In genomic region chr1:206951318-206952105, GRCh38 we compare ENCODE assay signal across 18 cellular contexts. TPM values are rescaled to one million over a fixed set of nuclear protein-coding genes. Genes with fewer than 3 reads are reported as not detected.
DNase-seq lines count a peak whose midpoint lies in the region; ATAC-seq, FAIRE-seq and TF ChIP-seq lines count a peak whose summit lies in the region.
"Had no signal": no experiment of that assay in that cellular context is flagged by ENCODE, and none has a peak within 500 bp of the region (broad histone marks: within the 10 kb centered on the region; RNA-seq: fewer than 3 reads in every experiment).

No MANE protein-coding gene starts in this region.

- FAIRE-seq in GM12891 (lab: Jason Lieb, UNC) (no peak), H54 (lab: Jason Lieb, UNC) (no peak)

- no peaks in the 10 kb centered on the region for H3K36me3 ChIP-seq in muscle layer of duodenum (ENCODE audit: control insufficient read depth in 1 of 2, insufficient read depth in 2 of 2, low read length in 2 of 2)

- TF ChIP-seq CTCF in VCaP (conservative IDR thresholded peaks at IDR 0.05): no peak

- TF ChIP-seq POLR2A in GM12891 (IDR thresholded peaks at IDR 0.05; ENCODE audit: low read depth, low read length): no peak
- TF ChIP-seq POLR2A in H54 (IDR thresholded peaks at IDR 0.05; ENCODE audit: low read depth, low read length): no peak

- H3K27me3 ChIP-seq in muscle layer of duodenum (ENCODE audit: low read depth, low read length): no peaks in the 10 kb centered on the region

- H3K4me3 ChIP-seq in muscle layer of duodenum (ENCODE audit: low read depth in 1 of 2, low read length in 2 of 2): no peak overlapping the region
- H3K4me3 ChIP-seq: GM23338 had no signal

- H3K9me3 Mint-ChIP-seq in activated naive CD8-positive, alpha-beta T cell treated with anti-CD3 and anti-CD28 coated beads, Interleukin-2, amount 50 U/mL, for 24 hours: no peaks in the 10 kb centered on the region
- H3K9me3 Mint-ChIP-seq: activated naive CD4-positive, alpha-beta T cell treated with anti-CD3 and anti-CD28 coated beads, Interleukin-2, amount 50 U/mL, for 72 hours; GM23338 had no signal

- no peak for DNase-seq in GM12891 (ENCODE audit: insufficient read length, low spot score)
- DNase-seq in H54 (ENCODE audit: insufficient read length, low spot score): no peak
- DNase-seq in activated naive CD8-positive, alpha-beta T cell treated with anti-CD3 and anti-CD28 coated beads, Interleukin-2, amount 50 U/mL, for 24 hours: no peak
- no peak for DNase-seq in NCI-H226
- DNase-seq: CD4-positive, CD25-positive, alpha-beta regulatory T cell; central memory CD4-positive, alpha-beta T cell; NCI-H146; NCI-H774; right cardiac atrium; stimulated activated naive CD8-positive, alpha-beta T cell treated with anti-CD3 and anti-CD28 coated beads, Interleukin-15, amount 100 ng/mL, for 72 hours had no signal

- peaks cover 15% of the 10 kb centered on the region for H3K4me1 Mint-ChIP-seq in activated naive CD8-positive, alpha-beta T cell treated with anti-CD3 and anti-CD28 coated beads, Interleukin-2, amount 50 U/mL, for 24 hours
- H3K4me1 Mint-ChIP-seq: CD4-positive, CD25-positive, alpha-beta regulatory T cell; GM23338; WTC11 had no signal

- H3K27ac ChIP-seq in VCaP (peak overlapping the region; percentile 90), muscle layer of duodenum (ENCODE audit: low read length) (peak overlapping the region; percentile 20)

- H3K4me1 ChIP-seq in muscle layer of duodenum (ENCODE audit: control insufficient read depth in 1 of 2, insufficient read depth in 2 of 2, low read length in 2 of 2): peaks cover 6 to 10% of the 10 kb centered on the region in 2 donors

- H3K36me3 Mint-ChIP-seq in activated naive CD8-positive, alpha-beta T cell treated with anti-CD3 and anti-CD28 coated beads, Interleukin-2, amount 50 U/mL, for 24 hours (ENCODE audit: low read depth): no peaks in the 10 kb centered on the region
- H3K36me3 Mint-ChIP-seq: activated naive CD4-positive, alpha-beta T cell treated with anti-CD3 and anti-CD28 coated beads, Interleukin-2, amount 50 U/mL, for 72 hours; WTC11 had no signal

- no peak overlapping the region for H3K4me3 Mint-ChIP-seq in activated naive CD8-positive, alpha-beta T cell treated with anti-CD3 and anti-CD28 coated beads, Interleukin-2, amount 50 U/mL, for 24 hours
- H3K4me3 Mint-ChIP-seq: CD4-positive, CD25-positive, alpha-beta regulatory T cell; GM23338; stimulated activated naive CD8-positive, alpha-beta T cell treated with anti-CD3 and anti-CD28 coated beads, Interleukin-15, amount 100 ng/mL, for 72 hours; WTC11 had no signal

- peak; percentile 43 for ATAC-seq in HG02759 (IDR thresholded peaks at IDR 0.05; ENCODE audit: unreplicated experiment)
- ATAC-seq in HG03025 (IDR thresholded peaks at IDR 0.05; ENCODE audit: low FRiP score, unreplicated experiment): no peak
- ATAC-seq in activated naive CD8-positive, alpha-beta T cell treated with anti-CD3 and anti-CD28 coated beads, Interleukin-2, amount 50 U/mL, for 24 hours: no peak
- ATAC-seq: activated naive CD4-positive, alpha-beta T cell treated with anti-CD3 and anti-CD28 coated beads, Interleukin-2, amount 50 U/mL, for 72 hours; GM23338; right cardiac atrium; stimulated activated naive CD8-positive, alpha-beta T cell treated with anti-CD3 and anti-CD28 coated beads, Interleukin-15, amount 100 ng/mL, for 72 hours; WTC11 had no signal

- no peaks in the 10 kb centered on the region for H3K27me3 Mint-ChIP-seq in activated naive CD8-positive, alpha-beta T cell treated with anti-CD3 and anti-CD28 coated beads, Interleukin-2, amount 50 U/mL, for 24 hours
- H3K27me3 Mint-ChIP-seq: CD4-positive, CD25-positive, alpha-beta regulatory T cell had no signal

- H3K9me3 ChIP-seq in muscle layer of duodenum (ENCODE audit: control insufficient read depth in 1 of 2, low read length in 2 of 2): no peaks in the 10 kb centered on the region

- no peak overlapping the region for H3K27ac Mint-ChIP-seq in activated naive CD8-positive, alpha-beta T cell treated with anti-CD3 and anti-CD28 coated beads, Interleukin-2, amount 50 U/mL, for 24 hours
- H3K27ac Mint-ChIP-seq: activated naive CD4-positive, alpha-beta T cell treated with anti-CD3 and anti-CD28 coated beads, Interleukin-2, amount 50 U/mL, for 72 hours; CD4-positive, CD25-positive, alpha-beta regulatory T cell; GM23338; stimulated activated naive CD8-positive, alpha-beta T cell treated with anti-CD3 and anti-CD28 coated beads, Interleukin-15, amount 100 ng/mL, for 72 hours; WTC11 had no signal

TF ChIP-seq in GM12891, 5 proteins besides CTCF, POLR2A, EP300 and RAD21:
- TF ChIP-seq TAF1 (IDR thresholded peaks at IDR 0.05; ENCODE audit: low read depth, low read length) (no peak), POLR2AphosphoS5 (IDR thresholded peaks at IDR 0.05; ENCODE audit: low read depth, low read length) (no peak), POU2F2 (IDR thresholded peaks at IDR 0.05; ENCODE audit: low read depth, low read length) (no peak), SPI1 (IDR thresholded peaks at IDR 0.05; ENCODE audit: low read depth, low read length) (peak; percentile 69), PAX5 (IDR thresholded peaks at IDR 0.05; ENCODE audit: insufficient read depth, low read length, severe bottlenecking) (peak; percentile 92)
TF ChIP-seq in GM12891: peak in this region for 2.

RNA-seq across cellular contexts. Expression of gene PIGR, which starts 5.2 kb away (rescaled TPM):
- 10.4 TPM for polyA plus RNA-seq in GM12891 (2012; ENCODE audit: low read depth, missing spikeins)
- polyA plus RNA-seq: CD4-positive, CD25-positive, alpha-beta regulatory T cell; fibroblast of lung; GM23338 had no signal

RNA-seq across cellular contexts. Expression of gene FCAMR, which starts 18.7 kb away (rescaled TPM):
- 0.08 TPM for polyA plus RNA-seq in GM12891 (2012; ENCODE audit: low read depth, missing spikeins)
- polyA plus RNA-seq: CD4-positive, CD25-positive, alpha-beta regulatory T cell; fibroblast of lung; GM23338; right cardiac atrium had no signal

RNA-seq across cellular contexts. Expression of gene FCMR, which starts 29.8 kb away (rescaled TPM):
- 233 TPM for polyA plus RNA-seq in GM12891 (2012; ENCODE audit: low read depth, missing spikeins)

RNA-seq across cellular contexts. Expression of gene IL24, which starts 54.3 kb away (rescaled TPM):
- polyA plus RNA-seq in GM12891 (2012; ENCODE audit: low read depth, missing spikeins): 30.3 TPM
- polyA plus RNA-seq: GM23338, right cardiac atrium had no signal
